5 cellular contexts compared by ENCODE assay signal in genomic region chr15:61082059-61082458, GRCh38.
DNase-seq lines count a peak whose midpoint lies in the region; ATAC-seq and TF ChIP-seq lines count a peak whose summit lies in the region.
"Not testable (repeated sequence)": the region's sequence is repeated elsewhere in the genome, so short reads cannot be mapped to it uniquely, and the experiment has no call there.

No MANE protein-coding gene starts in this region.

- not testable (repeated sequence) for H3K4me1 ChIP-seq in HEK293 (ENCODE audit: control insufficient read depth, insufficient read depth, low read length); left ventricle myocardium inferior
- H3K4me1 ChIP-seq in psoas muscle (peaks cover 44% of the 10 kb centered on the region), gastrocnemius medialis (peaks cover 32 to 54% of the 10 kb centered on the region in 2 donors)

- H3K4me3 Mint-ChIP-seq in nephron progenitor cell = not testable (repeated sequence)

- H3K4me1 Mint-ChIP-seq in nephron progenitor cell = peaks cover 96% of the 10 kb centered on the region

- not testable (repeated sequence) for H3K36me3 ChIP-seq in HEK293 (ENCODE audit: control insufficient read depth in 2 of 2, insufficient read depth in 1 of 2, low read length in 2 of 2); left ventricle myocardium inferior; psoas muscle (ENCODE audit: insufficient read depth in 1 of 2, low read depth in 1 of 2); gastrocnemius medialis

- TF ChIP-seq CTCF in HEK293 (tag by site-specific recombination; IDR thresholded peaks at IDR 0.05); left ventricle myocardium inferior (IDR thresholded peaks at IDR 0.05; ENCODE audit: borderline replicate concordance); nephron progenitor cell (IDR thresholded peaks at IDR 0.05); psoas muscle (IDR thresholded peaks at IDR 0.05); gastrocnemius medialis (IDR thresholded peaks at IDR 0.05 in 4 of 5, conservative IDR thresholded peaks at IDR 0.05 in 1 of 5): not testable (repeated sequence)

- not testable (repeated sequence) for DNase-seq in left ventricle myocardium inferior, nephron progenitor cell, psoas muscle, gastrocnemius medialis

- H3K9me3 Mint-ChIP-seq in nephron progenitor cell = not testable (repeated sequence)

- H3K4me3 ChIP-seq in HEK293 (ENCODE audit: low read depth, low read length); left ventricle myocardium inferior; psoas muscle; gastrocnemius medialis: not testable (repeated sequence)

- H3K9me3 ChIP-seq in HEK293 (ENCODE audit: control insufficient read depth, insufficient read depth, low read depth, low read length); left ventricle myocardium inferior (replicated peaks); psoas muscle; gastrocnemius medialis: not testable (repeated sequence)

- not testable (repeated sequence) for H3K36me3 Mint-ChIP-seq in nephron progenitor cell (ENCODE audit: low read depth)

- intact Hi-C loops in left ventricle myocardium inferior (cut with micrococcal nuclease); psoas muscle (cut with DNase I): not testable (repeated sequence)
- intact Hi-C loops in gastrocnemius medialis (cut with DNase I; ENCODE audit: low total_unique reads) = loop anchor here (2.0 to 5.0 kb wide), 2 partner anchors 115 to 147 kb away; partner anchors contain the start of gene RORA

- POLR2A ChIA-PET in HEK293 (lab: Yijun Ruan, JAX) = not testable (repeated sequence)

- H3K27me3 Mint-ChIP-seq in nephron progenitor cell (ENCODE audit: low read depth, poor library complexity) = not testable (repeated sequence)

- not testable (repeated sequence) for H3K27ac ChIP-seq in HEK293 (ENCODE audit: extremely low read depth, low read depth, low read length)
- H3K27ac ChIP-seq in left ventricle myocardium inferior (replicated peaks) (peak overlapping the region; percentile 59), psoas muscle (peak overlapping the region; percentile 84), gastrocnemius medialis (peak overlapping the region in 3 of 4 donors; percentile 75 to 91 (median 87))

- CTCF ChIA-PET in HEK293 (lab: Yijun Ruan, JAX) = not testable (repeated sequence)

- 86 to 97% (median 91%) methylated on average over 11 of the region's 11 CpGs for WGBS in psoas muscle, 3 donors

- TF ChIP-seq POLR2A in gastrocnemius medialis (IDR thresholded peaks at IDR 0.05) = not testable (repeated sequence)

- peak overlapping the region; percentile 99 for H3K27ac Mint-ChIP-seq in nephron progenitor cell

- in situ Hi-C loops in gastrocnemius medialis (cut with MboI; ENCODE audit: low sequenced_read_pairs in 4 of 4) = not testable (repeated sequence)

- not testable (repeated sequence) for ATAC-seq in psoas muscle, gastrocnemius medialis

- H3K27me3 ChIP-seq in left ventricle myocardium inferior (ENCODE audit: low read depth); psoas muscle (ENCODE audit: insufficient read depth in 3 of 3, low read length in 2 of 3); gastrocnemius medialis: not testable (repeated sequence)

TF ChIP-seq in HEK293, 187 proteins besides CTCF, POLR2A, EP300 and RAD21:
- TF ChIP-seq, protein P1, sequence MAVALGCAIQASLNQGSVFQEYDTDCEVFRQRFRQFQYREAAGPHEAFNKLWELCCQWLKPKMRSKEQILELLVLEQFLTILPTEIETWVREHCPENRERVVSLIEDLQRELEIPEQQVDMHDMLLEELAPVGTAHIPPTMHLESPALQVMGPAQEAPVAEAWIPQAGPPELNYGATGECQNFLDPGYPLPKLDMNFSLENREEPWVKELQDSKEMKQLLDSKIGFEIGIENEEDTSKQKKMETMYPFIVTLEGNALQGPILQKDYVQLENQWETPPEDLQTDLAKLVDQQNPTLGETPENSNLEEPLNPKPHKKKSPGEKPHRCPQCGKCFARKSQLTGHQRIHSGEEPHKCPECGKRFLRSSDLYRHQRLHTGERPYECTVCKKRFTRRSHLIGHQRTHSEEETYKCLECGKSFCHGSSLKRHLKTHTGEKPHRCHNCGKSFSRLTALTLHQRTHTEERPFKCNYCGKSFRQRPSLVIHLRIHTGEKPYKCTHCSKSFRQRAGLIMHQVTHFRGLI (tag by site-specific recombination; IDR thresholded peaks at IDR 0.05) = peak; percentile 34; the same call in 1 of the 2 replicates
TF ChIP-seq in HEK293: peak in this region for 1; not testable (repeated sequence) for 186.
